1 cellular context compared by ENCODE assay signal in the genomic region with DNA sequence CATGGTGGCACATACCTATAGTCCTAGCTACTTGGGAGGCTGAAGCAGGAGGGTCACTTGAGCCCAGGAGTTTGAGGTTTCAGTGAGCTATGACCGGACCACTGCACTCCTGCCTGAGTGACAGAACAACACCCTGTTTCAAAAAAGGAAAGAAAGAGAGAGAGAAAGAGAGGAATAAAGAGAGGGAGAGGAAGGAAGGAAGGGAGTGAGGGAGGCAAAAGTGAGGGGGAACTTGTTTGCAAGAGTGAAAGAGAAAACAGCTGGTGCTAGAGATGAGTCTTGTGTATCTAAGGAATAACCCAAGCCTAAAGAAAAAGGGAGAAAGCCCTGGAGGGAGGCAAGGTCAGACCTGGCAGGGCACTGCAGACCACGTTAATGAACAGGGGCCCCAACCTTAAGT.
TF ChIP-seq lines count a peak whose summit lies in the region.

No MANE protein-coding gene starts in this region.

TF ChIP-seq in HepG2, 621 proteins besides CTCF, POLR2A, EP300 and RAD21:
- no peak for TF ChIP-seq ZNF792 (CRISPR knock-in tag; IDR thresholded peaks at IDR 0.05)
